In genomic region chr3:78871048-78871447, GRCh38 we compare ENCODE assay signal across 18 cellular contexts.
DNase-seq lines count a peak whose midpoint lies in the region; ATAC-seq lines count a peak whose summit lies in the region.
"Had no signal": no experiment of that assay in that cellular context is flagged by ENCODE, and none has a peak within 500 bp of the region (broad histone marks: within the 10 kb centered on the region; RNA-seq: fewer than 3 reads in every experiment).

No MANE protein-coding gene starts in this region.

- no peak overlapping the region for H2BK120ac ChIP-seq in mesendoderm (ENCODE audit: low read depth, low read length)

- H3K4me2 ChIP-seq in mesendoderm (ENCODE audit: low read length), result no peak overlapping the region

- no peak overlapping the region for H3K9ac ChIP-seq in mesendoderm (ENCODE audit: low read length)

- H3K4me1 ChIP-seq in mesendoderm (ENCODE audit: control insufficient read depth, low read depth, low read length), result peaks cover 5% of the 10 kb centered on the region
- H3K4me1 ChIP-seq: Caco-2 had no signal

- H3K4ac ChIP-seq in mesendoderm (ENCODE audit: low read depth, low read length), result no peak overlapping the region

- H3K36me3 ChIP-seq in mesendoderm (ENCODE audit: control insufficient read depth, insufficient read depth, low read length), result no peaks in the 10 kb centered on the region

- no peak overlapping the region for H3K18ac ChIP-seq in mesendoderm (ENCODE audit: low read length)

- H4K5ac ChIP-seq in mesendoderm (ENCODE audit: low read length), result no peak overlapping the region

- H3K27ac ChIP-seq in mesendoderm (ENCODE audit: low read depth, low read length), result no peak overlapping the region

- no peak overlapping the region for H2BK15ac ChIP-seq in mesendoderm (replicated peaks; ENCODE audit: low read depth)

- H3K79me2 ChIP-seq in mesendoderm (ENCODE audit: control insufficient read depth, insufficient read depth, low read length), result no peaks in the 10 kb centered on the region

- H2BK5ac ChIP-seq in mesendoderm (ENCODE audit: low read length), result no peak overlapping the region

- H3K23ac ChIP-seq in mesendoderm (ENCODE audit: low read length), result no peak overlapping the region

- ATAC-seq in GM18868 (IDR thresholded peaks at IDR 0.05; ENCODE audit: unreplicated experiment) (peak; percentile 81), HG02610 (IDR thresholded peaks at IDR 0.05; ENCODE audit: unreplicated experiment) (peak; percentile 78)
- ATAC-seq: left lobe of liver had no signal

- no peak overlapping the region for H3K4me3 ChIP-seq in mesendoderm (ENCODE audit: low read length)

- WGBS in mesendoderm (ENCODE audit: extremely low coverage, insufficient coverage, low lambda C conversion rate), result no CpG with 5 or more reads among the region's 4 CpGs

- peak overlapping the region; percentile 94 for H4K8ac ChIP-seq in mesendoderm (ENCODE audit: low read depth, low read length)

- H3K56ac ChIP-seq in mesendoderm (ENCODE audit: low read length), result no peak overlapping the region

- no peak overlapping the region for H2AK5ac ChIP-seq in mesendoderm (ENCODE audit: low read length)

- H3K79me1 ChIP-seq in mesendoderm (ENCODE audit: low read length), result no peaks in the 10 kb centered on the region

- DNase-seq in RPMI7951 (ENCODE audit: low read depth), result peak; percentile 41
- no peak for DNase-seq in mesendoderm
- DNase-seq in NCI-H524 (lab: John Stamatoyannopoulos, UW), result no peak
- no peak for DNase-seq in NCI-H526 treated with DMSO at 0.1 percent for 48 hours (lab: John Stamatoyannopoulos, UW)
- DNase-seq in medulla oblongata (ENCODE audit: extremely low spot score), result no peak
- DNase-seq: activated CD4-positive, alpha-beta T cell treated with anti-CD3 and anti-CD28 coated beads for 4 hours; activated CD8-positive, alpha-beta memory T cell treated with anti-CD3 and anti-CD28 coated beads, Interleukin-2, amount 50 U/mL, for 4 hours; activated gamma-delta T cell; anterior cingulate cortex; Caco-2; MM.1S; NCI-H1694 treated with DMSO at 0.1 percent for 48 hours; NCI-H510A; posterior cingulate gyrus; stimulated activated CD4-positive, alpha-beta T cell treated with anti-CD3 and anti-CD28 coated beads, Interleukin-4, amount 100 ng/mL, for 1 hour had no signal

- no peaks in the 10 kb centered on the region for H3K27me3 ChIP-seq in mesendoderm (ENCODE audit: insufficient read depth, low read length, poor library complexity)
